In the genomic region with DNA sequence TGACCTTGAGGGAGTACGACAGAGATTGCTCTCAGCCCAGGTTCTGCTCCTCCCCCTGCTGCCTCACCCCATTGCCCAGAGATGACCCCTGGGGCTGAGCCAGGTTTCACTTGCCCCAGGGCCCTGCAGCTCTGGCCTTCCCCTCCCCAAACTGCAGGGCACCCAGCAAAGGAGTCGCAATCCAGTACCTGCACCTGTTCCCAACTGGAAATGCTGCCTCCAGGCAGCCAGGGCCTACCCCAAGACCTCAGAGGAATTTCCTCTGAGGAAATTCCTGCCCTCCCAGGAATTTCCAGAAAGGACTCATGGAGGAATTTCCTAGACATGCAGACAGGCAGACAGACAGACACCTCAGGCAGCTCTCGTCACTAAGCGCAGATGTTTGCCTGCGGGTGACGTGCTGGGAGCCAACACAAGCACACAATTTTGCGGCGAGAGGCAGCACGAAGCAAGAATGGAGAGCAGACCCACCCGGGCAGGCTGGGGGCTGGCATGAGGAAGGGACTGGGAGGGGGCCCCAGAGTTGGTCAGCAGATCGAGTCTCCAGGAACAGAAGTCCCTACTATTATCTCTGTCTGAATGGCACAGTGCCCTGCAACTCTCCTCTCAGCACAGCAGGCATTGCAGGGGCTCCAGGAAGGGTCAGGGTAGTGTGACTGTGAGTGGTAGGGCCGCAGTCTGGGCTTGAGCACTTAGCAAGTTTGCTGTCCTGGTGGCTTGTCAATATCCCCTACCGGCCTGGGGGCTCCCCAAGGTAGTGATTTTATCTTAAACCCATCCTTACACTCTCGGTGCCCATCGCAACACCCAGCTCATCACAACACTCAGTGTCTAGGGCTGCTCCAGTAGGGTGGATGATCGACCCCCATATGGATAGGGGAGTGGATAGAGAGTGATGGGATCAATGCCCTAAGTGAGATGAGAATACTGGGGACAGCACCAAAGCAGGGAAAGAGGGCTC, we compare ENCODE assay signal across 11 cellular contexts. TPM values are rescaled to one million over a fixed set of nuclear protein-coding genes. Genes with fewer than 3 reads are reported as not detected.
DNase-seq lines count a peak whose midpoint lies in the region; ATAC-seq, FAIRE-seq and TF ChIP-seq lines count a peak whose summit lies in the region.
"Had no signal": no experiment of that assay in that cellular context is flagged by ENCODE, and none has a peak within 500 bp of the region (broad histone marks: within the 10 kb centered on the region; RNA-seq: fewer than 3 reads in every experiment).

No MANE protein-coding gene starts in this region.

- H3K36me3 ChIP-seq in left ventricle myocardium inferior: no peaks in the 10 kb centered on the region
- H3K36me3 ChIP-seq in colonic mucosa: no peaks in the 10 kb centered on the region
- H3K36me3 ChIP-seq in liver (ENCODE audit: control insufficient read depth in 4 of 4, insufficient read depth in 3 of 4, low read depth in 1 of 4, low read length in 3 of 4): peaks cover 0 to 5% (median 0%) of the 10 kb centered on the region in 4 donors
- H3K36me3 ChIP-seq in adrenal gland (replicated peaks in 1 of 2): no peaks in the 10 kb centered on the region

- H3K27me3 ChIP-seq in left ventricle myocardium inferior (ENCODE audit: low read depth): no peaks in the 10 kb centered on the region
- H3K27me3 ChIP-seq in colonic mucosa: peaks cover 4% of the 10 kb centered on the region
- no peaks in the 10 kb centered on the region for H3K27me3 ChIP-seq in liver (ENCODE audit: control insufficient read depth in 4 of 4, insufficient read depth in 4 of 4, low read length in 3 of 4)
- H3K27me3 ChIP-seq in adrenal gland: no peaks in the 10 kb centered on the region

- intact Hi-C loops in left ventricle myocardium inferior (cut with micrococcal nuclease) (loop anchor here (5.0 kb wide), 1 partner anchor 32 kb away; no protein-coding TSS in a partner anchor), left ventricle myocardium superior (cut with micrococcal nuclease) (no loop called here), colonic mucosa (cut with DNase I) (no loop called here), adrenal gland (cut with DNase I) (loop anchor here in 1 of 2 donors (5.0 kb wide), 1 partner anchor 32 kb away; no protein-coding TSS in a partner anchor)

- no peak for FAIRE-seq in urothelium cell line (lab: Jason Lieb, UNC)

- peak overlapping the region; percentile 1 to 100 for H3K9ac ChIP-seq in colonic mucosa (ENCODE audit: low read depth in 2 of 2, low read length in 2 of 2)
- H3K9ac ChIP-seq in liver (ENCODE audit: low read depth in 1 of 2, low read length in 2 of 2): peak overlapping the region; percentile 74 to 96

- no peak for DNase-seq in left ventricle myocardium inferior
- DNase-seq in left ventricle myocardium superior: no peak
- peak; percentile 67 for DNase-seq in colonic mucosa
- DNase-seq in urothelium cell line (ENCODE audit: low spot score): peak; percentile 35
- DNase-seq in adrenal gland: no peak
- DNase-seq in DMS153 (lab: John Stamatoyannopoulos, UW): no peak
- DNase-seq: activated CD4-positive, alpha-beta T cell treated with anti-CD3 and anti-CD28 coated beads for 1 hour; activated naive CD4-positive, alpha-beta T cell treated with Interleukin-2 at 50 U/mL for 16 hours; NCI-H1417 treated with DMSO at 0.1 percent for 48 hours had no signal

- peak in 1 of 2 donors; percentile 62 for TF ChIP-seq RAD21 in liver (IDR thresholded peaks at IDR 0.05)

- WGBS in liver: 38% methylated on average over 16 of the region's 16 CpGs
- WGBS in adrenal gland, 4 donors: 79 to 88% (median 84%) methylated on average over 14 to 16 of the region's 16 CpGs

- H3K27ac ChIP-seq in left ventricle myocardium inferior (replicated peaks) (peak overlapping the region; percentile 62), colonic mucosa (peak overlapping the region; percentile 92), liver (ENCODE audit: low read depth in 1 of 2, low read length in 2 of 2) (peak overlapping the region; percentile 99 to 100), adrenal gland (peak overlapping the region in 1 of 5 donors; percentile 40)

- H3K9me3 ChIP-seq in left ventricle myocardium inferior (replicated peaks) (no peaks in the 10 kb centered on the region), colonic mucosa (no peaks in the 10 kb centered on the region), liver (ENCODE audit: control insufficient read depth in 4 of 4, low read length in 3 of 4) (no peaks in the 10 kb centered on the region), adrenal gland (replicated peaks in 1 of 3) (no peaks in the 10 kb centered on the region)

- no peak for ATAC-seq in left ventricle myocardium superior
- ATAC-seq in HG03039 (IDR thresholded peaks at IDR 0.05; ENCODE audit: unreplicated experiment): no peak

- no peak for TF ChIP-seq POLR2A in adrenal gland (IDR thresholded peaks at IDR 0.05)

- TF ChIP-seq CTCF in left ventricle myocardium inferior (IDR thresholded peaks at IDR 0.05; ENCODE audit: borderline replicate concordance): no peak
- no peak for TF ChIP-seq CTCF in colonic mucosa (IDR thresholded peaks at IDR 0.05)
- TF ChIP-seq CTCF in liver (IDR thresholded peaks at IDR 0.05; ENCODE audit: low read depth, low read length, missing input control): no peak
- no peak for TF ChIP-seq CTCF in adrenal gland (IDR thresholded peaks at IDR 0.05)

- no peak overlapping the region for H3K4me3 ChIP-seq in left ventricle myocardium inferior
- H3K4me3 ChIP-seq in colonic mucosa: no peak overlapping the region
- H3K4me3 ChIP-seq in liver (ENCODE audit: low read depth in 1 of 3, low read length in 3 of 3): peak overlapping the region; percentile 2 to 32 (median 5)
- H3K4me3 ChIP-seq in adrenal gland: no peak overlapping the region

- H3K4me1 ChIP-seq in left ventricle myocardium inferior (peaks cover 57% of the 10 kb centered on the region), colonic mucosa (peaks cover 14% of the 10 kb centered on the region), liver (ENCODE audit: control insufficient read depth in 4 of 4, insufficient read depth in 4 of 4, low read length in 3 of 4) (peaks cover 3 to 20% (median 13%) of the 10 kb centered on the region in 4 donors), adrenal gland (replicated peaks in 1 of 2) (peaks cover 28 to 36% of the 10 kb centered on the region in 2 donors)

TF ChIP-seq in liver, 16 proteins besides CTCF, POLR2A, EP300 and RAD21 (continues in another document):
- TF ChIP-seq, protein P1, sequence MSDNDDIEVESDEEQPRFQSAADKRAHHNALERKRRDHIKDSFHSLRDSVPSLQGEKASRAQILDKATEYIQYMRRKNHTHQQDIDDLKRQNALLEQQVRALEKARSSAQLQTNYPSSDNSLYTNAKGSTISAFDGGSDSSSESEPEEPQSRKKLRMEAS (IDR thresholded peaks at IDR 0.05): peak; percentile 42
- TF ChIP-seq NR2F2 (IDR thresholded peaks at IDR 0.05) (peak; percentile 63), EGR1 (IDR thresholded peaks at IDR 0.05; ENCODE audit: low read depth in 2 of 2) (no peak), JUND (IDR thresholded peaks at IDR 0.05) (no peak), HNF4G (IDR thresholded peaks at IDR 0.05) (no peak), RXRA (IDR thresholded peaks at IDR 0.05) (peak; percentile 91 to 96)
- TF ChIP-seq, protein P2, sequence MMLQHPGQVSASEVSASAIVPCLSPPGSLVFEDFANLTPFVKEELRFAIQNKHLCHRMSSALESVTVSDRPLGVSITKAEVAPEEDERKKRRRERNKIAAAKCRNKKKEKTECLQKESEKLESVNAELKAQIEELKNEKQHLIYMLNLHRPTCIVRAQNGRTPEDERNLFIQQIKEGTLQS (IDR thresholded peaks at IDR 0.05): no peak
- TF ChIP-seq, protein P3, sequence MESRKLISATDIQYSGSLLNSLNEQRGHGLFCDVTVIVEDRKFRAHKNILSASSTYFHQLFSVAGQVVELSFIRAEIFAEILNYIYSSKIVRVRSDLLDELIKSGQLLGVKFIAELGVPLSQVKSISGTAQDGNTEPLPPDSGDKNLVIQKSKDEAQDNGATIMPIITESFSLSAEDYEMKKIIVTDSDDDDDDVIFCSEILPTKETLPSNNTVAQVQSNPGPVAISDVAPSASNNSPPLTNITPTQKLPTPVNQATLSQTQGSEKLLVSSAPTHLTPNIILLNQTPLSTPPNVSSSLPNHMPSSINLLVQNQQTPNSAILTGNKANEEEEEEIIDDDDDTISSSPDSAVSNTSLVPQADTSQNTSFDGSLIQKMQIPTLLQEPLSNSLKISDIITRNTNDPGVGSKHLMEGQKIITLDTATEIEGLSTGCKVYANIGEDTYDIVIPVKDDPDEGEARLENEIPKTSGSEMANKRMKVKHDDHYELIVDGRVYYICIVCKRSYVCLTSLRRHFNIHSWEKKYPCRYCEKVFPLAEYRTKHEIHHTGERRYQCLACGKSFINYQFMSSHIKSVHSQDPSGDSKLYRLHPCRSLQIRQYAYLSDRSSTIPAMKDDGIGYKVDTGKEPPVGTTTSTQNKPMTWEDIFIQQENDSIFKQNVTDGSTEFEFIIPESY (IDR thresholded peaks at IDR 0.05): no peak

RNA-seq across cellular contexts. Expression of a gene that starts 2.9 kb away (rescaled TPM):
- 42.9 TPM for total RNA-seq in left ventricle myocardium inferior
- total RNA-seq in left ventricle myocardium superior: 51.0 TPM
- 100 to 1,000 TPM in 1 of 2 donors, 10 to 100 TPM in 1; 61.3 to 125 TPM for total RNA-seq in colonic mucosa
- total RNA-seq in liver: 100 to 1,000 TPM in 1 of 2 donors, 10 to 100 TPM in 1; 58.6 to 180 TPM
- 100 to 1,000 TPM; 177 to 236 TPM for polyA plus RNA-seq in liver
- 10 to 100 TPM; 16.3 to 49.7 (median 31.0) TPM for total RNA-seq in adrenal gland
- polyA plus RNA-seq in adrenal gland: 10 to 100 TPM in 2 of 3 donors, 1 to 10 TPM in 1; 6.6 to 35.9 (median 30.2) TPM

RNA-seq across cellular contexts. Expression of a gene that starts 10.9 kb away (rescaled TPM):
- total RNA-seq in left ventricle myocardium inferior (8.2 TPM), left ventricle myocardium superior (8.8 TPM), colonic mucosa (100 to 1,000 TPM; 102 to 130 TPM), liver (10 to 100 TPM; 12.7 to 23.3 TPM), adrenal gland (100 to 1,000 TPM in 1 of 8 donors, 10 to 100 TPM in 7; 31.7 to 108 (median 49.9) TPM)
- polyA plus RNA-seq in liver (10 to 100 TPM; 17.3 to 19.1 TPM), adrenal gland (100 to 1,000 TPM in 1 of 3 donors, 10 to 100 TPM in 2; 55.2 to 172 (median 61.8) TPM)

RNA-seq across cellular contexts. Expression of a gene that starts 15.5 kb away (rescaled TPM):
- 54.5 TPM for total RNA-seq in left ventricle myocardium inferior
- total RNA-seq in left ventricle myocardium superior: 52.4 TPM
- 100 to 1,000 TPM; 149 to 182 TPM for total RNA-seq in colonic mucosa
- total RNA-seq in liver: 10 to 100 TPM; 27.3 to 62.4 TPM
- polyA plus RNA-seq in liver: 100 to 1,000 TPM in 1 of 2 donors, 10 to 100 TPM in 1; 75.8 to 134 TPM
- 100 to 1,000 TPM; 136 to 192 (median 163) TPM for total RNA-seq in adrenal gland
- polyA plus RNA-seq in adrenal gland: 1,000 to 10,000 TPM in 2 of 3 donors, 1 to 10 TPM in 1; 6.8 to 1,427 (median 1,371) TPM

RNA-seq across cellular contexts. Expression of a gene that starts 46.1 kb away (rescaled TPM):
- total RNA-seq in left ventricle myocardium inferior (0.71 TPM), left ventricle myocardium superior (1.1 TPM), colonic mucosa (10 to 100 TPM; 12.7 to 21.4 TPM), liver (under 1 TPM; 0.47 to 0.75 TPM), adrenal gland (1 to 10 TPM; 1.4 to 6.6 (median 2.7) TPM)
- polyA plus RNA-seq in liver (1 to 10 TPM; 1.4 to 3.7 TPM), adrenal gland (1 to 10 TPM; 2.8 to 4.0 (median 3.7) TPM)

RNA-seq across cellular contexts. Expression of a gene that starts 48.3 kb away (rescaled TPM):
- total RNA-seq in left ventricle myocardium inferior (113 TPM), left ventricle myocardium superior (134 TPM), colonic mucosa (100 to 1,000 TPM; 140 to 172 TPM), liver (10 to 100 TPM; 49.8 TPM), adrenal gland (100 to 1,000 TPM in 7 of 8 donors, 10 to 100 TPM in 1; 76.1 to 252 (median 169) TPM)
- polyA plus RNA-seq in liver (100 to 1,000 TPM; 150 to 224 TPM), adrenal gland (100 to 1,000 TPM; 383 to 806 (median 704) TPM)

Comparison
In these comparisons a context has a peak if more than half of its experiments do, and no peak if none do; other contexts are left out.
1. DNase-seq: peak in colonic mucosa (single experiment) and urothelium cell line (single experiment); none in left ventricle myocardium inferior (single experiment), left ventricle myocardium superior (single experiment), adrenal gland (0 of 7) and DMS153 (single experiment).
2. H3K4me3 ChIP-seq: peak in liver (3 of 3); none in left ventricle myocardium inferior (single experiment), colonic mucosa (single experiment) and adrenal gland (0 of 4).